In the genomic region with DNA sequence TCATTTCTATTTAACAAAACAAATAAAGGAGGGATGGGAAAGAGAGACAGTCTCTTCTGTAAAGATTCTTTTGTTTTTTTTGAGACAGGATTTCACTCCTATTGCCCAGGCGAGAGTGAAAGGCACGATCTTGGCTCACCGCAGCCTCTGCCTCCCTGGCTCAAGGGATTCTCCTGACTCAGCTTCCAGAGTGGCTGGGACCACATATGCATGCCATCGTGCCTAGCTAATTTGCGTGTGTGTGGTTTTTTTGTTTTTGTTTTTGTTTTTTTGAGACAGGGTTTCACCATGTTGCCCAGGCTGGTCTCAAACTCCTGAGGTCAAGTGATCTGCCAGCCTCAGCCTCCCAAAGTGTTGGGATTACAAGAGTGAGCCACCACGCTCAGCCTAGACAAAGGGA, we compare ENCODE assay signal across 10 cellular contexts. TPM values are rescaled to one million over a fixed set of nuclear protein-coding genes. Genes with fewer than 3 reads are reported as not detected.
A peak's percentile ranks its signal among the peaks of the same experiment; 100 is the strongest.
DNase-seq lines count a peak whose midpoint lies in the region; ATAC-seq, FAIRE-seq and TF ChIP-seq lines count a peak whose summit lies in the region.
"Had no signal": no experiment of that assay in that cellular context is flagged by ENCODE, and none has a peak within 500 bp of the region (broad histone marks: within the 10 kb centered on the region; RNA-seq: fewer than 3 reads in every experiment).

No MANE protein-coding gene starts in this region.

- POLR2A ChIA-PET in Panc1 (lab: Charles Lee) = interaction anchor here (0.6 kb wide), 1 partner anchor 63 kb away, joined by 4 read pairs; no protein-coding TSS in a partner anchor

- DNase-seq in GM18507 (ENCODE audit: extremely low spot score, insufficient read length, low read depth) (no peak), Panc1 (ENCODE audit: low read depth, low spot score) (no peak), epithelial cell of proximal tubule (ENCODE audit: low read depth) (no peak), renal cortical epithelial cell (ENCODE audit: low read depth) (peak; percentile 86), NCI-H2196 treated with DMSO at 0.1 percent for 48 hours (lab: John Stamatoyannopoulos, UW; ENCODE audit: unreplicated experiment) (no peak), NCI-H510A (lab: John Stamatoyannopoulos, UW) (no peak), left lobe of liver (ENCODE audit: low spot score) (no peak)

- no TSS peak for BruUV-seq in Panc1 (replicated peaks; lab: Mats Ljungman, UMichigan)

- peaks cover 19% of the 10 kb centered on the region for H3K4me1 ChIP-seq in Panc1 (ENCODE audit: control insufficient read depth, insufficient read depth, low read length)

- ATAC-seq in Panc1 (no peak), left lobe of liver (no peak), GM18858 (IDR thresholded peaks at IDR 0.05; ENCODE audit: unreplicated experiment) (no peak)

- CTCF ChIA-PET in Panc1 (lab: Charles Lee) = no interaction called here

- no peaks in the 10 kb centered on the region for H3K27me3 ChIP-seq in Panc1 (ENCODE audit: control insufficient read depth, insufficient read depth, low read length)
- H3K27me3 ChIP-seq: right atrium auricular region had no signal

- H3K4me3 ChIP-seq in Panc1 (ENCODE audit: low read depth in 2 of 2, low read length in 2 of 2) (no peak overlapping the region), epithelial cell of proximal tubule (ENCODE audit: low read depth, low read length) (peak overlapping the region; percentile 30)
- H3K4me3 ChIP-seq: GM12878 had no signal

- in situ Hi-C loops in Panc1 (cut with HindIII; ENCODE audit: low pct_unique_long_range_greater_than_20kb, low sequenced_read_pairs) = no loop called here

- H3K36me3 ChIP-seq in Panc1 (ENCODE audit: control insufficient read depth, insufficient read depth, low read length) = no peaks in the 10 kb centered on the region
- H3K36me3 ChIP-seq: right atrium auricular region had no signal

- intact Hi-C loops in Panc1 (cut with micrococcal nuclease; ENCODE audit: unreplicated experiment) = no loop called here

- H3K9me3 ChIP-seq in Panc1 (ENCODE audit: control insufficient read depth, insufficient read depth, low read depth, low read length) = no peaks in the 10 kb centered on the region
- H3K9me3 ChIP-seq: right atrium auricular region had no signal

- FAIRE-seq in GM18507 (lab: Jason Lieb, UNC) = peak; percentile 52
- FAIRE-seq: GM12878 had no signal

- peak overlapping the region; percentile 36 for H3K27ac ChIP-seq in Panc1 (ENCODE audit: low read length)

- TF ChIP-seq CTCF in Panc1 (IDR thresholded peaks at IDR 0.05) (no peak), epithelial cell of proximal tubule (conservative IDR thresholded peaks at IDR 0.05; ENCODE audit: low read depth, low read length) (no peak)

RNA-seq across cellular contexts. Expression of a gene that starts 23.3 kb away (rescaled TPM):
- total RNA-seq in Panc1 (2021; ENCODE audit: unreplicated experiment) = 43.7 TPM
- 11.7 TPM for polyA plus RNA-seq in Panc1 (2012; ENCODE audit: insufficient read length)
- total RNA-seq in epithelial cell of proximal tubule = 16.3 and 18.4 TPM in 2 replicates
- total RNA-seq in renal cortical epithelial cell = 25.5 and 41.3 TPM in 2 replicates
- total RNA-seq in left lobe of liver = 11.0 TPM
